Comparison of ENCODE assay signal across 1 cellular context in genomic region chr15:74391604-74392401, GRCh38.
TF ChIP-seq lines count a peak whose summit lies in the region.

No MANE protein-coding gene starts in this region.

TF ChIP-seq in K562, 482 proteins besides CTCF, POLR2A, EP300 and RAD21 (continued from another document):
- no peak for TF ChIP-seq MITF (IDR thresholded peaks at IDR 0.05)
- TF ChIP-seq CGGBP1 (CRISPR knock-in tag; IDR thresholded peaks at IDR 0.05), result no peak
- TF ChIP-seq RUNX1 (IDR thresholded peaks at IDR 0.05; ENCODE audit: low read depth), result no peak
- TF ChIP-seq ZNF644 (tag; IDR thresholded peaks at IDR 0.05; ENCODE audit: low read depth), result no peak
- no peak for TF ChIP-seq PBX2 (CRISPR knock-in tag; IDR thresholded peaks at IDR 0.05; ENCODE audit: low read depth)
- TF ChIP-seq PBX2 (tag; conservative IDR thresholded peaks at IDR 0.05; ENCODE audit: low read depth), result peak; percentile 63
